Comparison of ENCODE assay signal across 9 cellular contexts in the genomic region with DNA sequence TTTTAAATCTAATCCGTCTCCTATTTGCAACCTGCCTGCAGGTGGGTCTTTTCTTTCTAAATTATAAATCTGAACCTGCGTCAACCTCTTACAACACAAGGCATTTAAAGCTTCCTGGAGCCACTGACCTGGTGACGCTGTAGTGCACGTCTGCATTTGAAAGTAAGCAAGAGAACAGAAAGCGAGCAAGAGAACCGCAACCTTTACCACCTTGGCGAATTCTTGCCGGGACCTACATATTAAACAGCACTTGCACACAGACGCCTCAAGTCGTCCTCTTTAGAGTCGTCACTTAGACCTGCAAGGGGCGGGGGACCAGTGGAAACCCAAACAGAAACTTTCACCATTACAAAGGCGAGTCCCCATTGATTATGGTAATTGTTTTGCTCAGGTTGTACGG. TPM values are rescaled to one million over a fixed set of nuclear protein-coding genes. Genes with fewer than 3 reads are reported as not detected.
A peak's percentile ranks its signal among the peaks of the same experiment; 100 is the strongest.
DNase-seq lines count a peak whose midpoint lies in the region; TF ChIP-seq lines count a peak whose summit lies in the region.
"Had no signal": no experiment of that assay in that cellular context is flagged by ENCODE, and none has a peak within 500 bp of the region (broad histone marks: within the 10 kb centered on the region; RNA-seq: fewer than 3 reads in every experiment).

No MANE protein-coding gene starts in this region.

- H3K4me2 ChIP-seq in KMS-11 (peak overlapping the region; percentile 40; the same call in 1 of the 2 replicates), hepatocyte (peak overlapping the region; percentile 89)

- H3K36me3 ChIP-seq in KMS-11 (ENCODE audit: insufficient read depth) (no peaks in the 10 kb centered on the region), hepatocyte (replicated peaks; ENCODE audit: insufficient read depth, low read depth) (no peaks in the 10 kb centered on the region), stomach smooth muscle (ENCODE audit: control insufficient read depth in 2 of 2, insufficient read depth in 2 of 2, low read length in 2 of 2) (no peaks in the 10 kb centered on the region)

- intact Hi-C loops in activated CD4-positive, alpha-beta T cell treated with anti-CD3 and anti-CD28 coated beads, Interleukin-2, amount 10 ng/mL, durations not matched to agents 24 days and 14 days (cut with micrococcal nuclease) = no loop called here

- H3K27me3 Mint-ChIP-seq in activated CD4-positive, alpha-beta T cell treated with anti-CD3 and anti-CD28 coated beads, Interleukin-2, amount 10 ng/mL, durations not matched to agents 24 days and 14 days = peaks cover 59% of the 10 kb centered on the region

- H3K4me3 ChIP-seq in KMS-11 (IDR thresholded peaks at IDR 0.05; ENCODE audit: insufficient read depth, low read depth, low read length) (no peak overlapping the region), hepatocyte (peak overlapping the region; percentile 31), stomach smooth muscle (ENCODE audit: low read length in 2 of 2) (peak overlapping the region; percentile 53 to 71)

- H4K20me1 ChIP-seq in KMS-11 (ENCODE audit: insufficient read depth) (no peaks in the 10 kb centered on the region; the same call in 1 of the 2 replicates), hepatocyte (ENCODE audit: insufficient read depth, poor library complexity, severe bottlenecking) (peaks cover 5% of the 10 kb centered on the region)

- H3K27ac ChIP-seq in KMS-11 (no peak overlapping the region), hepatocyte (peak overlapping the region; percentile 38), stomach smooth muscle (ENCODE audit: low read length) (no peak overlapping the region)

- H3K9me3 ChIP-seq in hepatocyte (ENCODE audit: low read depth) (no peaks in the 10 kb centered on the region), stomach smooth muscle (ENCODE audit: control insufficient read depth in 2 of 2, low read length in 2 of 2) (no peaks in the 10 kb centered on the region)

- 18% methylated on average over 14 of the region's 14 CpGs for WGBS in hepatocyte (ENCODE audit: low lambda C conversion rate, missing lambda C conversion rate)

- H3K9ac ChIP-seq in KMS-11 (peak overlapping the region; percentile 7; the same call in 1 of the 2 replicates), stomach smooth muscle (ENCODE audit: low read length in 2 of 2) (no peak overlapping the region)

- peak; percentile 61 for DNase-seq in activated CD4-positive, alpha-beta T cell treated with anti-CD3 and anti-CD28 coated beads, Interleukin-2, amount 10 ng/mL, durations not matched to agents 24 days and 14 days
- no peak for DNase-seq in activated CD4-positive, alpha-beta T cell treated with anti-CD3 and anti-CD28 coated beads, Interleukin-2, amount 50 U/mL, for 1 hour
- no peak for DNase-seq in hepatocyte (ENCODE audit: low spot score)
- no peak for DNase-seq in T-helper 9 cell
- no peak for DNase-seq in amygdala (lab: John Stamatoyannopoulos, UW)
- DNase-seq in NCI-H2107 treated with DMSO at 0.1 percent for 48 hours (lab: John Stamatoyannopoulos, UW; ENCODE audit: unreplicated experiment) = no peak
- DNase-seq: effector CD4-positive, alpha-beta T cell had no signal

- no peaks in the 10 kb centered on the region for H3K9me3 Mint-ChIP-seq in activated CD4-positive, alpha-beta T cell treated with anti-CD3 and anti-CD28 coated beads, Interleukin-2, amount 10 ng/mL, durations not matched to agents 24 days and 14 days

- H3K79me2 ChIP-seq in KMS-11 (ENCODE audit: insufficient read depth, low read depth) (no peaks in the 10 kb centered on the region), hepatocyte (peaks cover 70% of the 10 kb centered on the region)

- H3K4me1 ChIP-seq in KMS-11 (ENCODE audit: low read depth, poor library complexity, severe bottlenecking) (peaks cover 9% of the 10 kb centered on the region), hepatocyte (ENCODE audit: insufficient read depth) (peaks cover 30% of the 10 kb centered on the region), stomach smooth muscle (ENCODE audit: control insufficient read depth, insufficient read depth, low read length) (peaks cover 24% of the 10 kb centered on the region)

- no peaks in the 10 kb centered on the region; the same call in 1 of the 2 replicates for H3K27me3 ChIP-seq in KMS-11 (ENCODE audit: insufficient read depth, low read depth)
- peaks cover 27% of the 10 kb centered on the region for H3K27me3 ChIP-seq in hepatocyte
- H3K27me3 ChIP-seq in stomach smooth muscle (ENCODE audit: control insufficient read depth in 1 of 2, insufficient read depth in 2 of 2, low read length in 2 of 2) = no peaks in the 10 kb centered on the region

- H3K4me1 Mint-ChIP-seq in activated CD4-positive, alpha-beta T cell treated with anti-CD3 and anti-CD28 coated beads, Interleukin-2, amount 10 ng/mL, durations not matched to agents 24 days and 14 days = peaks cover 6% of the 10 kb centered on the region

- TF ChIP-seq CTCF in KMS-11 (conservative IDR thresholded peaks at IDR 0.05; ENCODE audit: low read depth, low read length) = no peak
- no peak for TF ChIP-seq CTCF in hepatocyte (IDR thresholded peaks at IDR 0.05; ENCODE audit: poor library complexity)

- peak overlapping the region; percentile 64 for H2AFZ ChIP-seq in KMS-11 (ENCODE audit: low read depth)
- peak overlapping the region; percentile 50 for H2AFZ ChIP-seq in hepatocyte

- no peak overlapping the region for H3K27ac Mint-ChIP-seq in activated CD4-positive, alpha-beta T cell treated with anti-CD3 and anti-CD28 coated beads, Interleukin-2, amount 10 ng/mL, durations not matched to agents 24 days and 14 days

- peaks cover 1% of the 10 kb centered on the region for H3K36me3 Mint-ChIP-seq in activated CD4-positive, alpha-beta T cell treated with anti-CD3 and anti-CD28 coated beads, Interleukin-2, amount 10 ng/mL, durations not matched to agents 24 days and 14 days (ENCODE audit: low read depth)

- H3K4me3 Mint-ChIP-seq in activated CD4-positive, alpha-beta T cell treated with anti-CD3 and anti-CD28 coated beads, Interleukin-2, amount 10 ng/mL, durations not matched to agents 24 days and 14 days = peak overlapping the region; percentile 62

- no peaks in the 10 kb centered on the region for H3K9me2 ChIP-seq in hepatocyte (replicated peaks; ENCODE audit: insufficient read depth)

RNA-seq across cellular contexts. Expression of gene GLI3, which starts 9.5 kb away (rescaled TPM):
- total RNA-seq in activated CD4-positive, alpha-beta T cell treated with anti-CD3 and anti-CD28 coated beads, Interleukin-2, amount 10 ng/mL, durations not matched to agents 24 days and 14 days = not detected in 2 replicates
- total RNA-seq in hepatocyte = 3.6 and 5.5 TPM in 2 replicates
- polyA plus RNA-seq in hepatocyte = 20.0 and 25.2 TPM in 2 replicates
